8 cellular contexts compared by ENCODE assay signal in the genomic region with DNA sequence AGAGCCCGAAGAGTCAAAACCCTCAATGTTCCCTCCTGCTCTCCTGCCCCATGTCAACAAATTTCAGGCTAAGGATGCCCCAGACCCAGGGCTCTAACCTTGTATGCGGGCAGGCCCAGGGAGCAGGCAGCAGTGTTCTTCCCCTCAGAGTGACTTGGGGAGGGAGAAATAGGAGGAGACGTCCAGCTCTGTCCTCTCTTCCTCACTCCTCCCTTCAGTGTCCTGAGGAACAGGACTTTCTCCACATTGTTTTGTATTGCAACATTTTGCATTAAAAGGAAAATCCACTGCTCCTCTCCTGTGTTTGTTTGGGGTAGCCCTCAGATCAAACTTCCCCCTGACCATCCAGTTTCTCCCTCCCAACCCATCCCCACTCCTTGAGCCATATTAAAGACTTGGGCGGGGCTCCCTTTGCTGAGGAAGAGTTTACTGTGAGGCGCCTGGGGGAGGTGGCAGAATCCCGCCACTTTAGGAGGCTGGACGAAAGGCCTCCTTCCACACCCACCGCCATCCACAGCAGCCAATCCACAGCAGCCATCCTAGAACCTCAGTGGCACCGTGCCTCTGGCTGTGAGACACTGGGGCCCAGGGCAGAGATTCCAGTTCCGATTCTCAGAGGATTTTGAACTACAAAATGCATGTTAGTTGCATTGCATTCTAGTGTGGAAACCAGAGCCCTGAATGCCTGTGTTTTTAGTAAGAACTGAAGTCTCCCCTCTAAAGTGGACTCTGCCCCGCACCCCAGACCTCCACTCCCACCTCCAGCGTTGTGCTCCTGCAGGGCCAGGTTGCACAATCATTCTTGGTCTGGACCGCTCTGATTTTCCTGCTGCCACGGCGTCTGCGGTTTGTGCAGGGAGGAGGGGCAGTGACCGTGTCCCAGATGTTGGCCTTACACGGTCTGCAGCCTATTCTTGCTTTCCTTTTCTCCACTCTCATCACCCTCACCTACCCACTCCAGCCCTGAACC.
DNase-seq lines count a peak whose midpoint lies in the region; ATAC-seq and TF ChIP-seq lines count a peak whose summit lies in the region.

No MANE protein-coding gene starts in this region.

- ATAC-seq in SK-N-SH treated with all-trans-retinoic acid at 6 μM for 48 hours, result peak; percentile 12

- intact Hi-C loops in head of caudate nucleus (cut with DNase I), result no loop called here

- peak; percentile 72 for DNase-seq in ELR (ENCODE audit: low read depth)
- peak in 22 of 42 donors; percentile 15 to 65 (median 37) for DNase-seq in head of caudate nucleus
- DNase-seq in retina, result peak; percentile 69
- no peak for DNase-seq in stimulated activated CD8-positive, alpha-beta memory T cell treated with anti-CD3 and anti-CD28 coated beads, Interleukin-4, amount 100 ng/mL, for 48 hours
- no peak for DNase-seq in SHP77 (lab: John Stamatoyannopoulos, UW)
- DNase-seq in NAMALWA (ENCODE audit: low spot score), result no peak
- DNase-seq in effector CD8-positive, alpha-beta T cell (lab: John Stamatoyannopoulos, UW), result no peak

TF ChIP-seq in SK-N-SH treated with all-trans-retinoic acid at 6 μM for 48 hours, 23 proteins besides CTCF, POLR2A, EP300 and RAD21:
- TF ChIP-seq GLIS3 (CRISPR knock-in tag; IDR thresholded peaks at IDR 0.05) (no peak), ARNTL (CRISPR knock-in tag; IDR thresholded peaks at IDR 0.05; ENCODE audit: borderline replicate concordance, low read depth) (no peak), ESRRG (CRISPR knock-in tag; IDR thresholded peaks at IDR 0.05) (no peak), ZFP30 (CRISPR knock-in tag; IDR thresholded peaks at IDR 0.05) (no peak), TCF4 (CRISPR knock-in tag; IDR thresholded peaks at IDR 0.05; ENCODE audit: borderline replicate concordance) (no peak), OSR1 (CRISPR knock-in tag; IDR thresholded peaks at IDR 0.05) (no peak), ISL1 (CRISPR knock-in tag; IDR thresholded peaks at IDR 0.05) (no peak), ZNF8 (CRISPR knock-in tag; IDR thresholded peaks at IDR 0.05) (no peak)
- TF ChIP-seq, protein P1, sequence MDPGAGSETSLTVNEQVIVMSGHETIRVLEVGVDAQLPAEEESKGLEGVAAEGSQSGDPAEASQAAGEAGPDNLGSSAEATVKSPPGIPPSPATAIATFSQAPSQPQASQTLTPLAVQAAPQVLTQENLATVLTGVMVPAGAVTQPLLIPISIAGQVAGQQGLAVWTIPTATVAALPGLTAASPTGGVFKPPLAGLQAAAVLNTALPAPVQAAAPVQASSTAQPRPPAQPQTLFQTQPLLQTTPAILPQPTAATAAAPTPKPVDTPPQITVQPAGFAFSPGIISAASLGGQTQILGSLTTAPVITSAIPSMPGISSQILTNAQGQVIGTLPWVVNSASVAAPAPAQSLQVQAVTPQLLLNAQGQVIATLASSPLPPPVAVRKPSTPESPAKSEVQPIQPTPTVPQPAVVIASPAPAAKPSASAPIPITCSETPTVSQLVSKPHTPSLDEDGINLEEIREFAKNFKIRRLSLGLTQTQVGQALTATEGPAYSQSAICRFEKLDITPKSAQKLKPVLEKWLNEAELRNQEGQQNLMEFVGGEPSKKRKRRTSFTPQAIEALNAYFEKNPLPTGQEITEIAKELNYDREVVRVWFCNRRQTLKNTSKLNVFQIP (CRISPR knock-in tag; IDR thresholded peaks at IDR 0.05; ENCODE audit: borderline replicate concordance, low read depth), result no peak
- TF ChIP-seq, protein P2, sequence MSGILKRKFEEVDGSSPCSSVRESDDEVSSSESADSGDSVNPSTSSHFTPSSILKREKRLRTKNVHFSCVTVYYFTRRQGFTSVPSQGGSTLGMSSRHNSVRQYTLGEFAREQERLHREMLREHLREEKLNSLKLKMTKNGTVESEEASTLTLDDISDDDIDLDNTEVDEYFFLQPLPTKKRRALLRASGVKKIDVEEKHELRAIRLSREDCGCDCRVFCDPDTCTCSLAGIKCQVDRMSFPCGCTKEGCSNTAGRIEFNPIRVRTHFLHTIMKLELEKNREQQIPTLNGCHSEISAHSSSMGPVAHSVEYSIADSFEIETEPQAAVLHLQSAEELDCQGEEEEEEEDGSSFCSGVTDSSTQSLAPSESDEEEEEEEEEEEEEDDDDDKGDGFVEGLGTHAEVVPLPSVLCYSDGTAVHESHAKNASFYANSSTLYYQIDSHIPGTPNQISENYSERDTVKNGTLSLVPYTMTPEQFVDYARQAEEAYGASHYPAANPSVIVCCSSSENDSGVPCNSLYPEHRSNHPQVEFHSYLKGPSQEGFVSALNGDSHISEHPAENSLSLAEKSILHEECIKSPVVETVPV (CRISPR knock-in tag; IDR thresholded peaks at IDR 0.05), result no peak
- TF ChIP-seq, protein P3, sequence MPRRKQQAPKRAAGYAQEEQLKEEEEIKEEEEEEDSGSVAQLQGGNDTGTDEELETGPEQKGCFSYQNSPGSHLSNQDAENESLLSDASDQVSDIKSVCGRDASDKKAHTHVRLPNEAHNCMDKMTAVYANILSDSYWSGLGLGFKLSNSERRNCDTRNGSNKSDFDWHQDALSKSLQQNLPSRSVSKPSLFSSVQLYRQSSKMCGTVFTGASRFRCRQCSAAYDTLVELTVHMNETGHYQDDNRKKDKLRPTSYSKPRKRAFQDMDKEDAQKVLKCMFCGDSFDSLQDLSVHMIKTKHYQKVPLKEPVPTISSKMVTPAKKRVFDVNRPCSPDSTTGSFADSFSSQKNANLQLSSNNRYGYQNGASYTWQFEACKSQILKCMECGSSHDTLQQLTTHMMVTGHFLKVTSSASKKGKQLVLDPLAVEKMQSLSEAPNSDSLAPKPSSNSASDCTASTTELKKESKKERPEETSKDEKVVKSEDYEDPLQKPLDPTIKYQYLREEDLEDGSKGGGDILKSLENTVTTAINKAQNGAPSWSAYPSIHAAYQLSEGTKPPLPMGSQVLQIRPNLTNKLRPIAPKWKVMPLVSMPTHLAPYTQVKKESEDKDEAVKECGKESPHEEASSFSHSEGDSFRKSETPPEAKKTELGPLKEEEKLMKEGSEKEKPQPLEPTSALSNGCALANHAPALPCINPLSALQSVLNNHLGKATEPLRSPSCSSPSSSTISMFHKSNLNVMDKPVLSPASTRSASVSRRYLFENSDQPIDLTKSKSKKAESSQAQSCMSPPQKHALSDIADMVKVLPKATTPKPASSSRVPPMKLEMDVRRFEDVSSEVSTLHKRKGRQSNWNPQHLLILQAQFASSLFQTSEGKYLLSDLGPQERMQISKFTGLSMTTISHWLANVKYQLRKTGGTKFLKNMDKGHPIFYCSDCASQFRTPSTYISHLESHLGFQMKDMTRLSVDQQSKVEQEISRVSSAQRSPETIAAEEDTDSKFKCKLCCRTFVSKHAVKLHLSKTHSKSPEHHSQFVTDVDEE (CRISPR knock-in tag; IDR thresholded peaks at IDR 0.05), result no peak

Comparison
In these comparisons a context has a peak if more than half of its experiments do, and no peak if none do; other contexts are left out.
1. DNase-seq: peak in ELR (single experiment), head of caudate nucleus (22 of 42) and retina (single experiment); none in stimulated activated CD8-positive, alpha-beta memory T cell treated with anti-CD3 and anti-CD28 coated beads, Interleukin-4, amount 100 ng/mL, for 48 hours (single experiment), SHP77 (0 of 2), NAMALWA (single experiment) and effector CD8-positive, alpha-beta T cell (single experiment).